In genomic region chr15:87142096-87142495, GRCh38 we compare ENCODE assay signal across 27 cellular contexts.
"Had no signal": no experiment of that assay in that cellular context is flagged by ENCODE, and none has a peak within 500 bp of the region (broad histone marks: within the 10 kb centered on the region; RNA-seq: fewer than 3 reads in every experiment).

No MANE protein-coding gene starts in this region.

- DNase-seq: colonic mucosa; effector CD8-positive, alpha-beta T cell; endodermal cell; foreskin fibroblast; gastrocnemius medialis; head of caudate nucleus; left ventricle myocardium superior; lower lobe of right lung; mucosa of descending colon; naive B cell; small intestine; stimulated activated CD4-positive, alpha-beta T cell treated with anti-CD3 and anti-CD28 coated beads, Interleukin-15, amount 100 ng/mL, for 24 hours; stimulated activated CD4-positive, alpha-beta T cell treated with anti-CD3 and anti-CD28 coated beads, Interleukin-2, amount 100 ng/mL, for 48 hours; stimulated activated naive B cell treated with anti-CD40 and anti-IgM and Interleukin-4, amounts not matched to agents 10 μg/mL and 1 μg/mL and 100 μg/mL, for 72 hours; upper lobe of left lung had no signal

- H3K36me3 Mint-ChIP-seq: mesothelial cell of epicardium; naive B cell; natural killer cell treated with Interleukin-12 subunit alpha and Interleukin-12 subunit beta and Interleukin-15 and Interleukin-18, amount 100 ng/mL, for 72 hours; stimulated activated naive B cell treated with anti-CD40 and anti-IgM and Interleukin-4, amounts not matched to agents 10 μg/mL and 1 μg/mL and 100 μg/mL, for 72 hours had no signal

- H3K9ac ChIP-seq: parathyroid adenoma had no signal

- ATAC-seq: esophagus mucosa; gastrocnemius medialis; left ventricle myocardium superior; lower lobe of right lung; mucosa of descending colon; natural killer cell treated with Interleukin-12 subunit alpha and Interleukin-12 subunit beta and Interleukin-15 and Interleukin-18, amount 100 ng/mL, for 72 hours; stimulated activated naive B cell treated with anti-CD40 and anti-IgM and Interleukin-4, amounts not matched to agents 10 μg/mL and 1 μg/mL and 100 μg/mL, for 72 hours had no signal

- H3K36me3 ChIP-seq: colonic mucosa, gastrocnemius medialis, lower lobe of right lung, right atrium auricular region, thoracic aorta, tibial nerve, upper lobe of left lung had no signal

- H3K4me3 ChIP-seq: colonic mucosa, gastrocnemius medialis, lower lobe of right lung, mucosa of descending colon, right atrium auricular region, thoracic aorta, tibial nerve, upper lobe of left lung had no signal

- H3K27me3 ChIP-seq: colonic mucosa, gastrocnemius medialis, right atrium auricular region, tibial nerve, upper lobe of left lung had no signal

- H3K27me3 Mint-ChIP-seq: dendritic cell treated with granulocyte-macrophage colony-stimulating factor and Interleukin-4, amounts not matched to agents 40 ng/mL and 50 ng/mL, for 4 days; naive B cell; natural killer cell treated with Interleukin-12 subunit alpha and Interleukin-12 subunit beta and Interleukin-15 and Interleukin-18, amount 100 ng/mL, for 72 hours; progenitor cell of endocrine pancreas; stimulated activated naive B cell treated with anti-CD40 and anti-IgM and Interleukin-4, amounts not matched to agents 10 μg/mL and 1 μg/mL and 100 μg/mL, for 72 hours had no signal

- H3K9me3 ChIP-seq: colonic mucosa, gastrocnemius medialis, thoracic aorta, upper lobe of left lung had no signal

- H2AFZ ChIP-seq: parathyroid adenoma had no signal

- H3K4me1 ChIP-seq: colonic mucosa, gastrocnemius medialis, lower lobe of right lung, parathyroid adenoma, right atrium auricular region, tibial nerve, upper lobe of left lung had no signal

- H3K4me1 Mint-ChIP-seq: endodermal cell; naive B cell; neural crest cell; stimulated activated naive B cell treated with anti-CD40 and anti-IgM and Interleukin-4, amounts not matched to agents 10 μg/mL and 1 μg/mL and 100 μg/mL, for 72 hours had no signal

- H3K27ac Mint-ChIP-seq: dendritic cell treated with granulocyte-macrophage colony-stimulating factor and Interleukin-4, amounts not matched to agents 40 ng/mL and 50 ng/mL, for 4 days; endodermal cell; mesothelial cell of epicardium; naive B cell; natural killer cell treated with Interleukin-12 subunit alpha and Interleukin-12 subunit beta and Interleukin-15 and Interleukin-18, amount 100 ng/mL, for 72 hours; progenitor cell of endocrine pancreas; stimulated activated naive B cell treated with anti-CD40 and anti-IgM and Interleukin-4, amounts not matched to agents 10 μg/mL and 1 μg/mL and 100 μg/mL, for 72 hours; stimulated activated naive CD8-positive, alpha-beta T cell treated with anti-CD3 and anti-CD28 coated beads, Interleukin-15, Interleukin-2, amounts not matched to agents 100 ng/mL and 50 ng/mL, for 24 hours had no signal

- H3K79me2 ChIP-seq: parathyroid adenoma had no signal

- H3K27ac ChIP-seq: colonic mucosa, epithelial cell of prostate, gastrocnemius medialis, lower lobe of right lung, parathyroid adenoma, right atrium auricular region, thoracic aorta, tibial nerve, upper lobe of left lung had no signal

- H3K4me3 Mint-ChIP-seq: dendritic cell treated with granulocyte-macrophage colony-stimulating factor and Interleukin-4, amounts not matched to agents 40 ng/mL and 50 ng/mL, for 4 days; endodermal cell; mesothelial cell of epicardium; naive B cell; natural killer cell treated with Interleukin-12 subunit alpha and Interleukin-12 subunit beta and Interleukin-15 and Interleukin-18, amount 100 ng/mL, for 72 hours; neural crest cell; stimulated activated naive B cell treated with anti-CD40 and anti-IgM and Interleukin-4, amounts not matched to agents 10 μg/mL and 1 μg/mL and 100 μg/mL, for 72 hours; stimulated activated naive CD8-positive, alpha-beta T cell treated with anti-CD3 and anti-CD28 coated beads, Interleukin-15, Interleukin-2, amounts not matched to agents 100 ng/mL and 50 ng/mL, for 24 hours had no signal
